ENCODE assay signal across 23 cellular contexts in genomic region chr1:80931178-80931577, GRCh38.
"Had no signal": no experiment of that assay in that cellular context is flagged by ENCODE, and none has a peak within 500 bp of the region (broad histone marks: within the 10 kb centered on the region; RNA-seq: fewer than 3 reads in every experiment).

No MANE protein-coding gene starts in this region.

- H3K9me3 ChIP-seq: colonic mucosa, gastrocnemius medialis had no signal

- H3K4me1 ChIP-seq: colonic mucosa, esophagus muscularis mucosa, esophagus squamous epithelium, foreskin keratinocyte, gastrocnemius medialis, gastroesophageal sphincter, heart left ventricle, heart right ventricle had no signal

- H3K27ac ChIP-seq: colonic mucosa, coronary artery, dorsolateral prefrontal cortex, epithelial cell of prostate, esophagus muscularis mucosa, esophagus squamous epithelium, foreskin keratinocyte, gastrocnemius medialis, gastroesophageal sphincter, heart left ventricle, heart right ventricle had no signal

- H3K4me3 ChIP-seq: colonic mucosa, coronary artery, dorsolateral prefrontal cortex, esophagus muscularis mucosa, esophagus squamous epithelium, gastrocnemius medialis, gastroesophageal sphincter, heart left ventricle, heart right ventricle had no signal

- H3K36me3 ChIP-seq: colonic mucosa, esophagus muscularis mucosa, esophagus squamous epithelium, gastrocnemius medialis, gastroesophageal sphincter, heart left ventricle, heart right ventricle had no signal

- DNase-seq: colonic mucosa; cortex of kidney; dermis blood vessel endothelial cell; dorsolateral prefrontal cortex; effector CD4-positive, alpha-beta T cell; effector CD8-positive, alpha-beta T cell; effector memory CD4-positive, alpha-beta T cell; effector memory CD8-positive, alpha-beta T cell; endodermal cell; erythroblast; esophagus squamous epithelium; foreskin fibroblast; foreskin keratinocyte; foreskin melanocyte; gastrocnemius medialis; glutamatergic neuron; head of caudate nucleus; heart left ventricle; heart right ventricle had no signal
